ENCODE assay signal across 1 cellular context in the genomic region with DNA sequence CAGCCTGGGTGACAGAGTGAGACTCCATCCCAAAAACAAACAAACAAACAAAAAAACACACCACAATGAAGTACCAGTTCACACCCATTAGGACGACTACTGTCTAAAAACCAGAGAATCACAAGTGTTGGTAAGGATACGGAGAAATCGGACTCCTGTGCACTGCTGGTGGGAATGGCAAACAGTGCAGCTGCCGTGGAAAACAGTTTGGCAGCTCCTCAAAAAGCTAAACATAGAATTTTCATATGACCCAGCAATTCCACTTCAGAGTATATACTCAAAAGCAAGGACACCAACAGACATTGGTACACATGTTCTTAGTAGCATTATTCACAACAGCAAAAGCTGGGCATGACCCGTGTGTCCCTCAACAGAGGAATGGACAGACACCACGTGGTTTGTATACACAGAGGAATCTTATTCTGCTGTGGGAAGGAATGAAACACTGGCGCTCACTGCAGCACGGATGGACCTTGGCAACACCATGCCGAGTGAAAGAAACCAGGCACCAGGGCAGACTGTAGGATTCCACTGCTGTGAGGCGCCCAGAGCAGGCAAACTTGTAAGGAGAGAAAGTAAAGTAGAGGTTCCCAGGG.
TF ChIP-seq lines count a peak whose summit lies in the region.

No MANE protein-coding gene starts in this region.

TF ChIP-seq in IMR-90, 13 proteins besides CTCF, POLR2A, EP300 and RAD21:
- TF ChIP-seq RFX5 (IDR thresholded peaks at IDR 0.05; ENCODE audit: low read depth, low read length): no peak
- TF ChIP-seq, protein P1, sequence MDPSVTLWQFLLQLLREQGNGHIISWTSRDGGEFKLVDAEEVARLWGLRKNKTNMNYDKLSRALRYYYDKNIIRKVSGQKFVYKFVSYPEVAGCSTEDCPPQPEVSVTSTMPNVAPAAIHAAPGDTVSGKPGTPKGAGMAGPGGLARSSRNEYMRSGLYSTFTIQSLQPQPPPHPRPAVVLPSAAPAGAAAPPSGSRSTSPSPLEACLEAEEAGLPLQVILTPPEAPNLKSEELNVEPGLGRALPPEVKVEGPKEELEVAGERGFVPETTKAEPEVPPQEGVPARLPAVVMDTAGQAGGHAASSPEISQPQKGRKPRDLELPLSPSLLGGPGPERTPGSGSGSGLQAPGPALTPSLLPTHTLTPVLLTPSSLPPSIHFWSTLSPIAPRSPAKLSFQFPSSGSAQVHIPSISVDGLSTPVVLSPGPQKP (IDR thresholded peaks at IDR 0.05; ENCODE audit: borderline replicate concordance, low read depth, low read length): no peak
- TF ChIP-seq FOS (IDR thresholded peaks at IDR 0.05; ENCODE audit: low read depth, low read length): no peak
- TF ChIP-seq MXI1 (IDR thresholded peaks at IDR 0.05; ENCODE audit: borderline replicate concordance, low read depth, low read length): no peak
- no peak for TF ChIP-seq SMC3 (IDR thresholded peaks at IDR 0.05; ENCODE audit: low read depth, low read length)
- TF ChIP-seq CEBPB (IDR thresholded peaks at IDR 0.05; ENCODE audit: low read depth, low read length): no peak
- no peak for TF ChIP-seq RCOR1 (IDR thresholded peaks at IDR 0.05; ENCODE audit: insufficient replicate concordance, low read length)
- no peak for TF ChIP-seq CHD1 (IDR thresholded peaks at IDR 0.05; ENCODE audit: low read depth, low read length)
- no peak for TF ChIP-seq NFE2L2 (IDR thresholded peaks at IDR 0.05; ENCODE audit: low read depth, low read length)
- TF ChIP-seq MAFK (IDR thresholded peaks at IDR 0.05; ENCODE audit: low read depth, low read length): no peak
- TF ChIP-seq MAZ (IDR thresholded peaks at IDR 0.05; ENCODE audit: borderline replicate concordance, low read depth, low read length): no peak
TF ChIP-seq in IMR-90: peak in this region for 0.
